8 cellular contexts compared by ENCODE assay signal in genomic region chr17:40329981-40330794, GRCh38.
A peak's percentile ranks its signal among the peaks of the same experiment; 100 is the strongest.
DNase-seq lines count a peak whose midpoint lies in the region; ATAC-seq and TF ChIP-seq lines count a peak whose summit lies in the region.

No MANE protein-coding gene starts in this region.

- peak; percentile 5 to 19 for ATAC-seq in stimulated activated naive B cell treated with anti-CD40 and anti-IgM and Interleukin-4, amounts not matched to agents 10 μg/mL and 1 μg/mL and 100 μg/mL, for 72 hours (replicated peaks)
- no peak for ATAC-seq in GM19023 (IDR thresholded peaks at IDR 0.05; ENCODE audit: unreplicated experiment)

- peaks cover 77 to 94% of the 10 kb centered on the region in 2 donors for H3K4me1 Mint-ChIP-seq in stimulated activated naive B cell treated with anti-CD40 and anti-IgM and Interleukin-4, amounts not matched to agents 10 μg/mL and 1 μg/mL and 100 μg/mL, for 72 hours

- TF ChIP-seq POLR2A in erythroblast (IDR thresholded peaks at IDR 0.05; ENCODE audit: low read length), result no peak

- peak; percentile 28 for DNase-seq in NCI-H2196 (lab: John Stamatoyannopoulos, UW; ENCODE audit: unreplicated experiment)
- no peak for DNase-seq in NCI-H2196 treated with DMSO at 0.1 percent for 48 hours (lab: John Stamatoyannopoulos, UW; ENCODE audit: unreplicated experiment)
- DNase-seq in OCI-M1 (lab: John Stamatoyannopoulos, UW), result peak; percentile 63
- DNase-seq in erythroblast (lab: John Stamatoyannopoulos, UW), result peak; percentile 50 to 65
- no peak for DNase-seq in stimulated activated naive B cell treated with anti-CD40 and anti-IgM and Interleukin-4, amounts not matched to agents 10 μg/mL and 1 μg/mL and 100 μg/mL, for 72 hours
- DNase-seq in cortex of kidney (lab: John Stamatoyannopoulos, UW), result no peak
- DNase-seq in ecto neural progenitor cell (ENCODE audit: low spot score), result no peak

- H3K36me3 Mint-ChIP-seq in stimulated activated naive B cell treated with anti-CD40 and anti-IgM and Interleukin-4, amounts not matched to agents 10 μg/mL and 1 μg/mL and 100 μg/mL, for 72 hours, result peaks cover 29 to 54% of the 10 kb centered on the region in 2 donors

- peak overlapping the region; percentile 2 for H3K27ac Mint-ChIP-seq in stimulated activated naive B cell treated with anti-CD40 and anti-IgM and Interleukin-4, amounts not matched to agents 10 μg/mL and 1 μg/mL and 100 μg/mL, for 72 hours

- H3K27me3 Mint-ChIP-seq in stimulated activated naive B cell treated with anti-CD40 and anti-IgM and Interleukin-4, amounts not matched to agents 10 μg/mL and 1 μg/mL and 100 μg/mL, for 72 hours, result no peaks in the 10 kb centered on the region

- H3K4me3 Mint-ChIP-seq in stimulated activated naive B cell treated with anti-CD40 and anti-IgM and Interleukin-4, amounts not matched to agents 10 μg/mL and 1 μg/mL and 100 μg/mL, for 72 hours, result peak overlapping the region; percentile 10 to 39

- H3K9me3 Mint-ChIP-seq in stimulated activated naive B cell treated with anti-CD40 and anti-IgM and Interleukin-4, amounts not matched to agents 10 μg/mL and 1 μg/mL and 100 μg/mL, for 72 hours, result no peaks in the 10 kb centered on the region

Comparison
In these comparisons a context has a peak if more than half of its experiments do, and no peak if none do; other contexts are left out.
1. DNase-seq: peak in NCI-H2196 (single experiment), OCI-M1 (single experiment) and erythroblast (2 of 2); none in NCI-H2196 treated with DMSO at 0.1 percent for 48 hours (single experiment), stimulated activated naive B cell treated with anti-CD40 and anti-IgM and Interleukin-4, amounts not matched to agents 10 μg/mL and 1 μg/mL and 100 μg/mL, for 72 hours (single experiment), cortex of kidney (single experiment) and ecto neural progenitor cell (single experiment).